Comparison of ENCODE assay signal across 1 cellular context in the genomic region with DNA sequence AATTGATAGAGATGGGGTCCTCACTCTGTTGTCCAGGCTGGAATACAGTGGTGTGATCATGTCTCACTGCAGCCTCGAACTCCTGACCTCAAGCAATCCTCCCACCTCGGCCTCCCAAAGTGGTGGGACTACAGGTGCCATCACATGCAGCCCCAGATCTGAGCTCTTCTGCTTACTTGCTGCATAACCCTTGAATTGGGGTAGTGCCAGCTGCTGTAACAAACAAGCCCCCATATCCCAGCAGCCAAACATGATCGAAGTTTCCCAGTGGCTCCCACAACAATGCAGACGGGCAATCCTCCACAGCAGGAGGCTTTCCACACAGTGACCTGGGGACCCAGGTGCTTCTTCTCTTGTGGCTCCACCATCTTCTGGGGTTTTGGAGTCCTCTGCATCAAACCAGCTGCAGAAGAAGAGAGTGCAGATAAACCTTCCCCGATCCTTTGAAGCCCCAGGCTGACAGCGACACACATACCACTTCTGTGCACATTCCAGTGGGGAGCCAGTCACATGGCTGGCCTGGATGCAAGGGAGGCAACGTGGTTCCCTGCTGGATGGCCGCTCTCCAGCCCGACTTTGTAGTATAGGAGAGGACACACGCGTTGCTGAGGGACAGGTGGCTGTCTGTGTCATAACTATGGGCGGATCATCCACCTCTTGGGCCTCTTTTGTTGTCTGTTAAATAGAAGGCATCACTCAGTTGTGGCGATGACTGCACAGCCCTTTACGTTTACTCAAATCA.
TF ChIP-seq lines count a peak whose summit lies in the region.

No MANE protein-coding gene starts in this region.

TF ChIP-seq in HepG2, 621 proteins besides CTCF, POLR2A, EP300 and RAD21:
- TF ChIP-seq KLF11 (CRISPR knock-in tag; IDR thresholded peaks at IDR 0.05): no peak
- peak; percentile 93 for TF ChIP-seq ZNF12 (CRISPR knock-in tag; IDR thresholded peaks at IDR 0.05)
